In the genomic region with DNA sequence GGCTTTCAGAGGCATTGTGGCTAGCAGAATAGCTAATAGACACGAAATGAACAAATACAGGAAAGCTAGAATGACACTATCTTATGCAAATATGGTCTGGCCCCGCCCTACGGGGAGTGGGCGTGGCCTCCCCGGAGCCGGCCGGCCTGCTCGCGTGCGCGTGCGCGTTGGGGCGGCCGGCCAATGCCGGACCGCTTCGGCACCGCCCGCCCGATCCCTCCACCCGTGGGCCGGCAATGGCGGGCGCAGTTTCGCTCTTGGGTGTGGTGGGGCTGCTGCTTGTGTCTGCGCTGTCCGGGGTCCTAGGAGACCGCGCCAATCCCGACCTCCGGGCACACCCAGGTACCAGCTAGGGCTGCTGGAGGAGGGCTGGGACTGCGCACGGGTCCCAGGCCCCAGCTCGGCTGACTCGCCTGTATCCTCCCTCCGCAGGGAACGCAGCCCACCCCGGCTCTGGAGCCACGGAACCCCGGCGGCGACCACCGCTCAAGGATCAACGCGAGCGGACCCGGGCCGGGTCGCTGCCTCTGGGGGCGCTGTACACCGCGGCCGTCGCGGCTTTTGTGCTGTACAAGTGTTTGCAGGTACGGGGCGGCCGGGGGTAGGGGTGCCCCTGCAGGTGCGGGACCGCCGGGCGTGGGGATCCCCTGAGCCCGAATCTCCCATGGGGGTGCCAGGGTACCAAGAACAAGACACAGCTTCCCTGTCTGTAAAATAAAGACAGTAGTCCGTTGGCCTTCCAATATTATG, we compare ENCODE assay signal across 8 cellular contexts. TPM values are rescaled to one million over a fixed set of nuclear protein-coding genes. Genes with fewer than 3 reads are reported as not detected.
DNase-seq lines count a peak whose midpoint lies in the region; ATAC-seq, FAIRE-seq and TF ChIP-seq lines count a peak whose summit lies in the region.

A gene with protein sequence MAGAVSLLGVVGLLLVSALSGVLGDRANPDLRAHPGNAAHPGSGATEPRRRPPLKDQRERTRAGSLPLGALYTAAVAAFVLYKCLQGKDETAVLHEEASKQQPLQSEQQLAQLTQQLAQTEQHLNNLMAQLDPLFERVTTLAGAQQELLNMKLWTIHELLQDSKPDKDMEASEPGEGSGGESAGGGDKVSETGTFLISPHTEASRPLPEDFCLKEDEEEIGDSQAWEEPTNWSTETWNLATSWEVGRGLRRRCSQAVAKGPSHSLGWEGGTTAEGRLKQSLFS (plus strand): TSS at position 149 of the 750 bp plus-strand sequence. CDS start 88 bp downstream, at position 237.

- no peak for FAIRE-seq in endothelial cell of umbilical vein (lab: Jason Lieb, UNC)

- peak within 1 kb of the TSS; percentile 91 for H3K4me2 ChIP-seq in OCI-LY1 (ENCODE audit: low read length)
- peak within 1 kb of the TSS; percentile 93 for H3K4me2 ChIP-seq in endothelial cell of umbilical vein (ENCODE audit: insufficient read depth, low read length)

- peaks cover 52% of the 10 kb centered on the region for H3K36me3 Mint-ChIP-seq in Caco-2 (ENCODE audit: insufficient read depth, unreplicated experiment)

- H3K9me1 ChIP-seq in endothelial cell of umbilical vein (replicated peaks; ENCODE audit: control insufficient read depth, extremely low read depth, insufficient read depth, low read length) = no peaks in the 10 kb centered on the region

- intact Hi-C loops in Caco-2 (cut with micrococcal nuclease; ENCODE audit: unreplicated experiment) = loop anchor here (2.0 to 5.0 kb wide), 2 partner anchors 34 to 156 kb away; a partner anchor contains a TSS
- intact Hi-C loops in endothelial cell of umbilical vein (cut with micrococcal nuclease) = loop anchor here (1.0 to 5.0 kb wide), 5 partner anchors 31 to 249 kb away; a partner anchor contains a TSS

- peaks cover 3% of the 10 kb centered on the region for H3K27me3 Mint-ChIP-seq in Caco-2 (ENCODE audit: insufficient read depth, unreplicated experiment)

- H3K9me3 ChIP-seq in Caco-2 = no peaks in the 10 kb centered on the region
- H3K9me3 ChIP-seq in OCI-LY1 (ENCODE audit: low read length) = no peaks in the 10 kb centered on the region
- H3K9me3 ChIP-seq in endothelial cell of umbilical vein (replicated peaks; ENCODE audit: control insufficient read depth, insufficient read depth, low read length) = no peaks in the 10 kb centered on the region

- H2AFZ ChIP-seq in OCI-LY1 (ENCODE audit: low read length) (no peak within 1 kb of the TSS), endothelial cell of umbilical vein (ENCODE audit: low read depth, low read length) (peak within 1 kb of the TSS; percentile 84)

- ATAC-seq in GM21367 (IDR thresholded peaks at IDR 0.05; ENCODE audit: unreplicated experiment) = peak; percentile 51

- no peaks in the 10 kb centered on the region for H3K27me3 ChIP-seq in Caco-2 (replicated peaks; ENCODE audit: control insufficient read depth, insufficient read depth, low read length)
- no peaks in the 10 kb centered on the region for H3K27me3 ChIP-seq in OCI-LY1 (ENCODE audit: insufficient read depth, low read length)
- H3K27me3 ChIP-seq in endothelial cell of umbilical vein (ENCODE audit: control insufficient read depth in 2 of 2, insufficient read depth in 2 of 2, low read length in 2 of 2) = no peaks in the 10 kb centered on the region

- TF ChIP-seq CTCF in Caco-2 (IDR thresholded peaks at IDR 0.05; ENCODE audit: insufficient read depth in 1 of 2, low read depth in 1 of 2, low read length in 1 of 2, severe bottlenecking in 1 of 2, unreplicated experiment in 1 of 2) (peak; percentile 64 to 83), OCI-LY1 (IDR thresholded peaks at IDR 0.05; ENCODE audit: low read length) (peak; percentile 77), endothelial cell of umbilical vein (IDR thresholded peaks at IDR 0.05; ENCODE audit: extremely low read depth in 1 of 2, insufficient read depth in 1 of 2, low read depth in 1 of 2, low read length in 2 of 2) (peak; percentile 65 to 88)

- H3K27ac ChIP-seq in OCI-LY1 (ENCODE audit: low read depth, low read length, poor library complexity, severe bottlenecking) (peak within 1 kb of the TSS; percentile 76), endothelial cell of umbilical vein (ENCODE audit: insufficient read depth, low read depth, low read length) (peak within 1 kb of the TSS; percentile 94)

- peaks cover 18% of the 10 kb centered on the region for H3K4me1 Mint-ChIP-seq in Caco-2 (ENCODE audit: low read depth, unreplicated experiment)

- H3K9me3 Mint-ChIP-seq in Caco-2 (ENCODE audit: unreplicated experiment) = no peaks in the 10 kb centered on the region

- H3K4me1 ChIP-seq in Caco-2 = 0 out of 2 replicates have a peak, but pooled peaks cover 5% of the 10 kb centered on the region
- H3K4me1 ChIP-seq in OCI-LY1 (ENCODE audit: insufficient read depth, low read length, severe bottlenecking) = peaks cover 57% of the 10 kb centered on the region
- H3K4me1 ChIP-seq in endothelial cell of umbilical vein (ENCODE audit: control insufficient read depth, extremely low read depth, insufficient read depth, low read length) = peaks cover 11% of the 10 kb centered on the region

- CTCF ChIA-PET in Caco-2 (lab: Charles Lee) (interaction anchor here (0.5 to 2.9 kb wide), 13 partner anchors 9 to 132 kb away, joined by 3 to 31 read pairs (median 4); a partner anchor contains a TSS), endothelial cell of umbilical vein (lab: Charles Lee) (interaction anchor here (0.6 to 10.0 kb wide), 12 partner anchors 9 to 177 kb away, joined by 3 to 227 read pairs (median 4); a partner anchor contains a TSS)

- H3K9ac ChIP-seq in OCI-LY1 (ENCODE audit: low read length) = peak within 1 kb of the TSS; percentile 97
- H3K9ac ChIP-seq in endothelial cell of umbilical vein (replicated peaks; ENCODE audit: extremely low read depth, insufficient read depth, low read length) = peak within 1 kb of the TSS; percentile 86

- no peaks in the 10 kb centered on the region for H3F3A ChIP-seq in OCI-LY1 (ENCODE audit: insufficient read depth, low read length)

- peak within 1 kb of the TSS; percentile 82 for H3K27ac Mint-ChIP-seq in Caco-2 (ENCODE audit: unreplicated experiment)

- no peaks in the 10 kb centered on the region for H3K9me2 ChIP-seq in OCI-LY1 (ENCODE audit: low read depth, low read length)

- POLR2A ChIA-PET in Caco-2 (lab: Charles Lee) = interaction anchor here (0.5 to 2.3 kb wide), 15 partner anchors 11 to 532 kb away, joined by 3 to 35 read pairs (median 5); a partner anchor contains a TSS
- POLR2A ChIA-PET in endothelial cell of umbilical vein (lab: Charles Lee) = interaction anchor here (1.6 kb wide), 1 partner anchor 30 kb away, joined by 4 read pairs; no protein-coding TSS in a partner anchor

- H3K4me3 Mint-ChIP-seq in Caco-2 (ENCODE audit: unreplicated experiment) = peak within 1 kb of the TSS; percentile 76

- H3K36me3 ChIP-seq in Caco-2 (ENCODE audit: control insufficient read depth, insufficient read depth, low read length) (no peaks in the 10 kb centered on the region), OCI-LY1 (ENCODE audit: insufficient read depth, low read length) (peaks cover 33% of the 10 kb centered on the region; the same call in 1 of the 2 replicates), endothelial cell of umbilical vein (ENCODE audit: control insufficient read depth in 2 of 2, extremely low read depth in 1 of 2, insufficient read depth in 2 of 2, low read length in 2 of 2) (peaks cover 0 to 8% of the 10 kb centered on the region in 2 experiments)

- H4K20me1 ChIP-seq in OCI-LY1 (ENCODE audit: insufficient read depth, low read length) = no peaks in the 10 kb centered on the region
- H4K20me1 ChIP-seq in endothelial cell of umbilical vein (replicated peaks; ENCODE audit: control insufficient read depth, extremely low read depth, insufficient read depth, low read length) = no peaks in the 10 kb centered on the region

- dilution Hi-C loops in endothelial cell of umbilical vein (cut with MboI; ENCODE audit: extremely low pct_ligation_motif_present, low sequenced_read_pairs) = no loop called here

- TSS peak; percentile 68 for BruUV-seq in Caco-2 (replicated peaks; lab: Mats Ljungman, UMichigan)
- TSS peak; percentile 47 for BruUV-seq in endothelial cell of umbilical vein (replicated peaks; lab: Mats Ljungman, UMichigan)

- H3K4me3 ChIP-seq in Caco-2 (ENCODE audit: low read depth, low read length) (peak within 1 kb of the TSS; percentile 95), OCI-LY1 (ENCODE audit: low read depth, low read length, poor library complexity, severe bottlenecking) (peak within 1 kb of the TSS; percentile 90), endothelial cell of umbilical vein (replicated peaks in 1 of 3; ENCODE audit: insufficient read depth in 1 of 3, low read depth in 1 of 3, low read length in 3 of 3) (peak within 1 kb of the TSS; percentile 84 to 87 (median 86))

- TF ChIP-seq POLR2A in endothelial cell of umbilical vein (IDR thresholded peaks at IDR 0.05; ENCODE audit: low read depth, low read length) = peak; percentile 96

- H3K79me2 ChIP-seq in OCI-LY1 (ENCODE audit: insufficient read depth, low read length) = no peaks in the 10 kb centered on the region
- peaks cover 4% of the 10 kb centered on the region for H3K79me2 ChIP-seq in endothelial cell of umbilical vein (ENCODE audit: control insufficient read depth, insufficient read depth, low read length)

- DNase-seq in Caco-2 (peak; percentile 85 to 91), HUDEP-2 (lab: John Stamatoyannopoulos, UW; ENCODE audit: unreplicated experiment in 76 of 76) (peak in 69 of 76 experiments; percentile 6 to 86 (median 71)), endothelial cell of umbilical vein (ENCODE audit: low read depth, low spot score) (peak; percentile 89), middle frontal gyrus (ENCODE audit: extremely low spot score, low spot score) (peak; percentile 77)
- peak; percentile 93 for DNase-seq in activated CD8-positive, alpha-beta memory T cell treated with anti-CD3 and anti-CD28 coated beads, Interleukin-2, amount 50 U/mL, for 48 hours
- peak; percentile 67 to 69 for DNase-seq in stimulated activated CD8-positive, alpha-beta memory T cell treated with anti-CD3 and anti-CD28 coated beads, Interleukin-4, amount 100 ng/mL, for 1 hour (ENCODE audit: low read depth in 2 of 2, low spot score in 1 of 2)

TF ChIP-seq in endothelial cell of umbilical vein, 7 proteins besides CTCF, POLR2A, EP300 and RAD21:
- TF ChIP-seq EZH2 (IDR thresholded peaks at IDR 0.05; ENCODE audit: borderline replicate concordance, low read depth, low read length, severe bottlenecking) = no peak
- peak; percentile 87 for TF ChIP-seq POLR2AphosphoS5 (IDR thresholded peaks at IDR 0.05; ENCODE audit: insufficient read depth, low read depth, low read length)

RNA-seq across cellular contexts. Expression of the gene that starts here (rescaled TPM):
- total RNA-seq in Caco-2 (2022) (11.8 and 12.1 TPM in 2 replicates), endothelial cell of umbilical vein (13.2 and 15.2 TPM in 2 replicates)
- polyA plus RNA-seq in endothelial cell of umbilical vein = 16.0 and 18.8 TPM in 2 replicates
- 12.8 and 15.4 TPM in 2 replicates for polyA plus RNA-seq in endothelial cell of umbilical vein (2011; cell fraction: cytosol; rRNA removed)
- 9.4 and 10.7 TPM in 2 replicates for polyA plus RNA-seq in endothelial cell of umbilical vein (2011; cell fraction: nucleus; rRNA removed)
- polyA plus RNA-seq in endothelial cell of umbilical vein (2012) = 8.7 and 13.2 TPM in 2 replicates
- polyA minus RNA-seq in endothelial cell of umbilical vein = 4.0 and 9.7 TPM in 2 replicates
- polyA minus RNA-seq in endothelial cell of umbilical vein (2011; cell fraction: cytosol; rRNA and poly(A)+ RNA removed) = 2.4 TPM
- 1.6 TPM in 2 replicates for polyA minus RNA-seq in endothelial cell of umbilical vein (2011; cell fraction: nucleus; rRNA and poly(A)+ RNA removed)

Comparison
In these comparisons a context has a peak if more than half of its experiments do, and no peak if none do; other contexts are left out.
1. Peak in every context shown above with its lines: DNase-seq, ATAC-seq, H3K4me3 ChIP-seq and H3K27ac ChIP-seq.